12 cellular contexts compared by ENCODE assay signal in genomic region chr14:89368490-89369477, GRCh38. TPM values are rescaled to one million over a fixed set of nuclear protein-coding genes. Genes with fewer than 3 reads are reported as not detected.
DNase-seq lines count a peak whose midpoint lies in the region; ATAC-seq and TF ChIP-seq lines count a peak whose summit lies in the region.
"Had no signal": no experiment of that assay in that cellular context is flagged by ENCODE, and none has a peak within 500 bp of the region (broad histone marks: within the 10 kb centered on the region; RNA-seq: fewer than 3 reads in every experiment).

No MANE protein-coding gene starts in this region.

- no peak for ATAC-seq in CD4-positive, CD25-positive, alpha-beta regulatory T cell (ENCODE audit: low read depth in 2 of 2)
- no peak for ATAC-seq in naive thymus-derived CD4-positive, alpha-beta T cell
- ATAC-seq in HG02642 (IDR thresholded peaks at IDR 0.05; ENCODE audit: poor library complexity, unreplicated experiment) (no peak), GM21786 (IDR thresholded peaks at IDR 0.05; ENCODE audit: unreplicated experiment) (no peak)

- DNase-seq in CD4-positive, CD25-positive, alpha-beta regulatory T cell: no peak
- DNase-seq in HFFc6 (no peak), coronary artery (ENCODE audit: low spot score) (peak; percentile 28), GDM1 (lab: John Stamatoyannopoulos, UW) (no peak), superior temporal gyrus (ENCODE audit: extremely low spot score) (no peak)
- no peak for DNase-seq in naive thymus-derived CD4-positive, alpha-beta T cell
- DNase-seq: head of caudate nucleus, mammary epithelial cell, MG63, T-helper 2 cell had no signal

- peak overlapping the region in 1 of 4 donors; percentile 8 for H3K4me3 Mint-ChIP-seq in CD4-positive, CD25-positive, alpha-beta regulatory T cell
- no peak overlapping the region for H3K4me3 Mint-ChIP-seq in HFFc6
- peak overlapping the region in 1 of 10 donors; percentile 16 for H3K4me3 Mint-ChIP-seq in naive thymus-derived CD4-positive, alpha-beta T cell

- POLR2A ChIA-PET in naive thymus-derived CD4-positive, alpha-beta T cell (lab: Charles Lee): no interaction called here

- no peaks in the 10 kb centered on the region for H3K27me3 ChIP-seq in CD4-positive, CD25-positive, alpha-beta regulatory T cell (ENCODE audit: control insufficient read depth, insufficient read depth, low read length)
- no peaks in the 10 kb centered on the region for H3K27me3 ChIP-seq in naive thymus-derived CD4-positive, alpha-beta T cell (ENCODE audit: control insufficient read depth in 2 of 2, insufficient read depth in 2 of 2, low read length in 2 of 2)
- H3K27me3 ChIP-seq: MG63 had no signal

- peaks cover 32 to 91% (median 61%) of the 10 kb centered on the region in 4 donors for H3K4me1 Mint-ChIP-seq in CD4-positive, CD25-positive, alpha-beta regulatory T cell
- H3K4me1 Mint-ChIP-seq in HFFc6 (ENCODE audit: low read depth): peaks cover 50% of the 10 kb centered on the region
- H3K4me1 Mint-ChIP-seq in naive thymus-derived CD4-positive, alpha-beta T cell: peaks cover 45 to 94% (median 80%) of the 10 kb centered on the region in 7 donors

- H3K27me3 Mint-ChIP-seq in CD4-positive, CD25-positive, alpha-beta regulatory T cell: no peaks in the 10 kb centered on the region
- no peaks in the 10 kb centered on the region; the same call in none of the 2 replicates for H3K27me3 Mint-ChIP-seq in HFFc6 (ENCODE audit: insufficient read depth)
- no peaks in the 10 kb centered on the region for H3K27me3 Mint-ChIP-seq in naive thymus-derived CD4-positive, alpha-beta T cell

- no peak for TF ChIP-seq CTCF in HFFc6 (IDR thresholded peaks at IDR 0.05)
- TF ChIP-seq CTCF in coronary artery (IDR thresholded peaks at IDR 0.05): no peak

- intact Hi-C loops in naive thymus-derived CD4-positive, alpha-beta T cell (cut with micrococcal nuclease): no loop called here

- H3K4me3 ChIP-seq in CD4-positive, CD25-positive, alpha-beta regulatory T cell (ENCODE audit: low read depth, low read length): no peak overlapping the region
- no peak overlapping the region for H3K4me3 ChIP-seq in coronary artery
- no peak overlapping the region for H3K4me3 ChIP-seq in naive thymus-derived CD4-positive, alpha-beta T cell (ENCODE audit: low read length)
- H3K4me3 ChIP-seq: MG63 had no signal

- peaks cover 11% of the 10 kb centered on the region for H3K36me3 Mint-ChIP-seq in CD4-positive, CD25-positive, alpha-beta regulatory T cell
- no peaks in the 10 kb centered on the region for H3K36me3 Mint-ChIP-seq in HFFc6 (ENCODE audit: low read depth)
- peaks cover 0 to 25% (median 9%) of the 10 kb centered on the region in 5 donors for H3K36me3 Mint-ChIP-seq in naive thymus-derived CD4-positive, alpha-beta T cell

- H3K27ac Mint-ChIP-seq in CD4-positive, CD25-positive, alpha-beta regulatory T cell: peak overlapping the region in 2 of 3 donors; percentile 5 to 49
- 0 out of 2 replicates have a peak overlapping the region, but pooled peaks have one; percentile 2 for H3K27ac Mint-ChIP-seq in HFFc6
- peak overlapping the region in 8 of 9 donors; percentile 4 to 95 (median 69) for H3K27ac Mint-ChIP-seq in naive thymus-derived CD4-positive, alpha-beta T cell

- no peaks in the 10 kb centered on the region for H3K9me3 ChIP-seq in CD4-positive, CD25-positive, alpha-beta regulatory T cell (ENCODE audit: control insufficient read depth in 2 of 2, low read length in 2 of 2)
- no peaks in the 10 kb centered on the region for H3K9me3 ChIP-seq in naive thymus-derived CD4-positive, alpha-beta T cell (ENCODE audit: control insufficient read depth in 2 of 3, low read length in 3 of 3)
- H3K9me3 ChIP-seq: MG63 had no signal

- CTCF ChIA-PET in naive thymus-derived CD4-positive, alpha-beta T cell (lab: Charles Lee): no interaction called here

- peaks cover 25% of the 10 kb centered on the region for H3K4me1 ChIP-seq in CD4-positive, CD25-positive, alpha-beta regulatory T cell (ENCODE audit: control insufficient read depth, insufficient read depth, low read length, poor library complexity, severe bottlenecking)
- H3K4me1 ChIP-seq in naive thymus-derived CD4-positive, alpha-beta T cell (ENCODE audit: control insufficient read depth in 2 of 2, insufficient read depth in 2 of 2, low read length in 2 of 2): peaks cover 15% of the 10 kb centered on the region in 2 donors

- no peak overlapping the region for H3K27ac ChIP-seq in CD4-positive, CD25-positive, alpha-beta regulatory T cell (ENCODE audit: insufficient read depth, low read length, poor library complexity, severe bottlenecking)
- H3K27ac ChIP-seq in coronary artery: no peak overlapping the region
- no peak overlapping the region for H3K27ac ChIP-seq in naive thymus-derived CD4-positive, alpha-beta T cell (ENCODE audit: low read depth, low read length)

- H3K36me3 ChIP-seq in CD4-positive, CD25-positive, alpha-beta regulatory T cell (ENCODE audit: control insufficient read depth, insufficient read depth, low read length): no peaks in the 10 kb centered on the region
- H3K36me3 ChIP-seq in naive thymus-derived CD4-positive, alpha-beta T cell (ENCODE audit: control insufficient read depth in 2 of 3, insufficient read depth in 3 of 3, low read length in 3 of 3): no peaks in the 10 kb centered on the region
- H3K36me3 ChIP-seq: MG63 had no signal

- H3K9me3 Mint-ChIP-seq in CD4-positive, CD25-positive, alpha-beta regulatory T cell: peaks cover 0 to 4% (median 0%) of the 10 kb centered on the region in 7 donors
- no peaks in the 10 kb centered on the region for H3K9me3 Mint-ChIP-seq in HFFc6
- peaks cover 0 to 3% (median 0%) of the 10 kb centered on the region in 11 donors for H3K9me3 Mint-ChIP-seq in naive thymus-derived CD4-positive, alpha-beta T cell

RNA-seq across cellular contexts. Expression of gene FOXN3, which starts 48.2 kb away (rescaled TPM):
- total RNA-seq in CD4-positive, CD25-positive, alpha-beta regulatory T cell: 203 TPM
- polyA plus RNA-seq in CD4-positive, CD25-positive, alpha-beta regulatory T cell: 100 to 1,000 TPM; 108 to 126 (median 110) TPM
- total RNA-seq in HFFc6 (2021; fragmentation: NEBNext Ultra II Directional; extraction: Animal tissue kit (Norgen Biotek cat#: 25700)): 10 to 100 TPM; 31.9 to 43.4 (median 37.9) TPM
- 100 to 1,000 TPM; 103 to 192 (median 149) TPM for total RNA-seq in naive thymus-derived CD4-positive, alpha-beta T cell
- polyA plus RNA-seq in naive thymus-derived CD4-positive, alpha-beta T cell: 100 to 1,000 TPM; 120 to 156 TPM

Comparison
In these comparisons a context has a peak if more than half of its experiments do, and no peak if none do; other contexts are left out.
1. H3K27ac Mint-ChIP-seq: peak in every context shown above with its lines; median percentile 69 in naive thymus-derived CD4-positive, alpha-beta T cell; 27 in CD4-positive, CD25-positive, alpha-beta regulatory T cell; 2 in HFFc6.